9 cellular contexts compared by ENCODE assay signal in genomic region chr4:150033937-150034336, GRCh38. TPM values are rescaled to one million over a fixed set of nuclear protein-coding genes. Genes with fewer than 3 reads are reported as not detected.
A peak's percentile ranks its signal among the peaks of the same experiment; 100 is the strongest.
DNase-seq lines count a peak whose midpoint lies in the region; TF ChIP-seq lines count a peak whose summit lies in the region.
"Had no signal": no experiment of that assay in that cellular context is flagged by ENCODE, and none has a peak within 500 bp of the region (broad histone marks: within the 10 kb centered on the region; RNA-seq: fewer than 3 reads in every experiment).

No MANE protein-coding gene starts in this region.

- no peak for TF ChIP-seq CTCF in kidney epithelial cell (IDR thresholded peaks at IDR 0.05; ENCODE audit: insufficient read depth, low read length, poor library complexity, severe bottlenecking)

- peak; percentile 15 for DNase-seq in DMS 273 treated with DMSO at 0.1 percent for 48 hours (lab: John Stamatoyannopoulos, UW)
- peak; percentile 70 for DNase-seq in LHCN-M2 (ENCODE audit: low read depth)
- peak; percentile 8 for DNase-seq in SHP77 (lab: John Stamatoyannopoulos, UW)
- peak; percentile 7 for DNase-seq in kidney epithelial cell (ENCODE audit: low read depth)
- DNase-seq in NOMO-1 treated with DMSO at 0.1 percent for 48 hours (lab: John Stamatoyannopoulos, UW; ENCODE audit: unreplicated experiment) = no peak
- no peak for DNase-seq in HPDE6-E6E7 (ENCODE audit: extremely low spot score)
- DNase-seq in inferior parietal cortex (ENCODE audit: extremely low spot score) = no peak
- DNase-seq in SIG-M5 treated with dmso at 0.1 percent for 504 hours (lab: John Stamatoyannopoulos, UW; ENCODE audit: unreplicated experiment) = no peak
- DNase-seq: CD4-positive, CD25-positive, alpha-beta regulatory T cell had no signal

- H3K4me3 ChIP-seq in kidney epithelial cell (ENCODE audit: low read depth, low read length) = no peak overlapping the region

- no peaks in the 10 kb centered on the region for H3K27me3 ChIP-seq in kidney epithelial cell (ENCODE audit: control insufficient read depth, insufficient read depth, low read length)

- H3K36me3 ChIP-seq in kidney epithelial cell (ENCODE audit: control insufficient read depth, insufficient read depth, low read length) = no peaks in the 10 kb centered on the region

RNA-seq across cellular contexts. Expression of gene DCLK2, which starts 44.3 kb away (rescaled TPM):
- 2.8 and 2.9 TPM in 2 replicates for total RNA-seq in LHCN-M2 (2014; rRNA removed)
- 12.3 TPM for polyA plus RNA-seq in LHCN-M2 (2012)
- total RNA-seq in kidney epithelial cell = 2.3 and 3.4 TPM in 2 replicates
- polyA plus RNA-seq: CD4-positive, CD25-positive, alpha-beta regulatory T cell had no signal

Comparison
In these comparisons a context has a peak if more than half of its experiments do, and no peak if none do; other contexts are left out.
1. DNase-seq: peak in DMS 273 treated with DMSO at 0.1 percent for 48 hours (single experiment), LHCN-M2 (single experiment), SHP77 (2 of 2) and kidney epithelial cell (single experiment); none in NOMO-1 treated with DMSO at 0.1 percent for 48 hours (single experiment), HPDE6-E6E7 (single experiment), inferior parietal cortex (single experiment) and SIG-M5 treated with dmso at 0.1 percent for 504 hours (single experiment).